In the genomic region with DNA sequence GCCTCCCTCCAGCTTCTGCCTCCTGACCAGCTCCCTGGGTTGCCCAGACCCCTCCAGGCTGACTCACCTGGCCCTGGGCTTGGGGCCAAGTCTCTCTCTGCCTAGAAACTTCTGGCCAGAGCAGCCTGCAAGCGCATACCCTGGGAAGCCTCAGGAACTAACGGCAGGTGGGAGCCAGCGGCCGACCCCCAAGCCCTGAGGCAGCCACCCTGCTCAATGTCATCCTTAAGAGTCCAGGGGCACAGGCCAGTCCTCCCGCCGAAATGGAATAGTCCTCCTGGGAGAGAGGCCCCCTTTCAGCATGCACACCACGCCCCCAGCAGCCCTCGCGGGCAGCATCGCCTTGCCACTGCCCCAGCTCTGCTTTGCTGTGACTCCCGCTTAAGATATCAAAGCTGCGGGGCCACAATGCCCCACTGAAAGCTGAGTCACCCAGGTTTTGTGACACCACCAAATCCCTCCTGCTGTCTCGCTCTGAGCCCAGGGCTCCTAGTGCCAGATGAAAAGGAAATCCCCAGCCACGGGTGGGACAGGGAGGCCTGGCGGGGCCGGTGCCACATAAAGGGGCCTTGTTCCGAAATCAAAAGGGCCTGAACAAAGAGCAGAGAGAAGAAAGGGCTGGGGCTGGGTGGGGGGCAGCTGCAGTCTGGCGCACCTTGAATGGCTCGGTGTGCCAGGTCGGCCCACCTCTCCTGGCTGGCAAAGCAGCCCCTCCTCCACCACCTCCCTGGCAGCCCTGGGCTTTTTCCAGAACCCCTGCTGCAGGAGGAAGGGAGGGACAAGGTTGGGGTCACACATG, we compare ENCODE assay signal across 1 cellular context.
TF ChIP-seq lines count a peak whose summit lies in the region.

No MANE protein-coding gene starts in this region.

TF ChIP-seq in HCT116, 20 proteins besides CTCF, POLR2A, EP300 and RAD21 (continued from another document):
- TF ChIP-seq EGR1 (IDR thresholded peaks at IDR 0.05; ENCODE audit: low read depth) (no peak), FOSL1 (IDR thresholded peaks at IDR 0.05; ENCODE audit: low read depth) (peak; percentile 64), EZH2 (IDR thresholded peaks at IDR 0.05) (no peak), YY1 (IDR thresholded peaks at IDR 0.05; ENCODE audit: extremely low read depth, insufficient replicate concordance, low read depth, low read length) (no peak), JUND (IDR thresholded peaks at IDR 0.05) (peak; percentile 61), CBX3 (IDR thresholded peaks at IDR 0.05; ENCODE audit: low read depth) (peak; percentile 20; the same call in 1 of the 2 replicates), CEBPB (IDR thresholded peaks at IDR 0.05; ENCODE audit: low read depth) (no peak), ZNF274 (IDR thresholded peaks at IDR 0.05; ENCODE audit: low read depth, low read length) (no peak), SIN3A (IDR thresholded peaks at IDR 0.05; ENCODE audit: low read depth) (no peak), ELF1 (IDR thresholded peaks at IDR 0.05; ENCODE audit: borderline replicate concordance, low read depth) (no peak), EZH2phosphoT487 (IDR thresholded peaks at IDR 0.05; ENCODE audit: borderline replicate concordance) (no peak), ZFX (IDR thresholded peaks at IDR 0.05) (no peak)
- TF ChIP-seq, protein P1, sequence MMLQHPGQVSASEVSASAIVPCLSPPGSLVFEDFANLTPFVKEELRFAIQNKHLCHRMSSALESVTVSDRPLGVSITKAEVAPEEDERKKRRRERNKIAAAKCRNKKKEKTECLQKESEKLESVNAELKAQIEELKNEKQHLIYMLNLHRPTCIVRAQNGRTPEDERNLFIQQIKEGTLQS (IDR thresholded peaks at IDR 0.05), result no peak
- TF ChIP-seq, protein P2, sequence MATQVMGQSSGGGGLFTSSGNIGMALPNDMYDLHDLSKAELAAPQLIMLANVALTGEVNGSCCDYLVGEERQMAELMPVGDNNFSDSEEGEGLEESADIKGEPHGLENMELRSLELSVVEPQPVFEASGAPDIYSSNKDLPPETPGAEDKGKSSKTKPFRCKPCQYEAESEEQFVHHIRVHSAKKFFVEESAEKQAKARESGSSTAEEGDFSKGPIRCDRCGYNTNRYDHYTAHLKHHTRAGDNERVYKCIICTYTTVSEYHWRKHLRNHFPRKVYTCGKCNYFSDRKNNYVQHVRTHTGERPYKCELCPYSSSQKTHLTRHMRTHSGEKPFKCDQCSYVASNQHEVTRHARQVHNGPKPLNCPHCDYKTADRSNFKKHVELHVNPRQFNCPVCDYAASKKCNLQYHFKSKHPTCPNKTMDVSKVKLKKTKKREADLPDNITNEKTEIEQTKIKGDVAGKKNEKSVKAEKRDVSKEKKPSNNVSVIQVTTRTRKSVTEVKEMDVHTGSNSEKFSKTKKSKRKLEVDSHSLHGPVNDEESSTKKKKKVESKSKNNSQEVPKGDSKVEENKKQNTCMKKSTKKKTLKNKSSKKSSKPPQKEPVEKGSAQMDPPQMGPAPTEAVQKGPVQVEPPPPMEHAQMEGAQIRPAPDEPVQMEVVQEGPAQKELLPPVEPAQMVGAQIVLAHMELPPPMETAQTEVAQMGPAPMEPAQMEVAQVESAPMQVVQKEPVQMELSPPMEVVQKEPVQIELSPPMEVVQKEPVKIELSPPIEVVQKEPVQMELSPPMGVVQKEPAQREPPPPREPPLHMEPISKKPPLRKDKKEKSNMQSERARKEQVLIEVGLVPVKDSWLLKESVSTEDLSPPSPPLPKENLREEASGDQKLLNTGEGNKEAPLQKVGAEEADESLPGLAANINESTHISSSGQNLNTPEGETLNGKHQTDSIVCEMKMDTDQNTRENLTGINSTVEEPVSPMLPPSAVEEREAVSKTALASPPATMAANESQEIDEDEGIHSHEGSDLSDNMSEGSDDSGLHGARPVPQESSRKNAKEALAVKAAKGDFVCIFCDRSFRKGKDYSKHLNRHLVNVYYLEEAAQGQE (IDR thresholded peaks at IDR 0.05; ENCODE audit: low read depth), result no peak
- TF ChIP-seq, protein P3, sequence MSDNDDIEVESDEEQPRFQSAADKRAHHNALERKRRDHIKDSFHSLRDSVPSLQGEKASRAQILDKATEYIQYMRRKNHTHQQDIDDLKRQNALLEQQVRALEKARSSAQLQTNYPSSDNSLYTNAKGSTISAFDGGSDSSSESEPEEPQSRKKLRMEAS (IDR thresholded peaks at IDR 0.05), result peak; percentile 48; the same call in 1 of the 2 replicates
